ENCODE assay signal across 13 cellular contexts in genomic region chr13:84651288-84651687, GRCh38.
DNase-seq lines count a peak whose midpoint lies in the region; ATAC-seq, FAIRE-seq and TF ChIP-seq lines count a peak whose summit lies in the region.
"Had no signal": no experiment of that assay in that cellular context is flagged by ENCODE, and none has a peak within 500 bp of the region (broad histone marks: within the 10 kb centered on the region; RNA-seq: fewer than 3 reads in every experiment).

No MANE protein-coding gene starts in this region.

- WGBS in prostate gland: 66% methylated on average over 5 of the region's 5 CpGs

- POLR2A ChIA-PET in AG04450 (lab: Yijun Ruan, JAX): no interaction called here

- no peak for ATAC-seq in activated T-cell treated with anti-CD3 and anti-CD28 coated beads, Interleukin-2, amount 50 U/mL, for 4 hours
- ATAC-seq: activated CD8-positive, alpha-beta memory T cell treated with anti-CD3 and anti-CD28 coated beads, Interleukin-2, amount 10 ng/mL, durations not matched to agents 7 days and 5 days had no signal

- no peaks in the 10 kb centered on the region for H3K4me1 ChIP-seq in prostate gland (replicated peaks)

- in situ Hi-C loops in astrocyte of the cerebellum (cut with HindIII; ENCODE audit: low sequenced_read_pairs): no loop called here

- H3K27me3 Mint-ChIP-seq in activated T-cell treated with anti-CD3 and anti-CD28 coated beads, Interleukin-2, amount 50 U/mL, for 4 hours (ENCODE audit: low read depth): no peaks in the 10 kb centered on the region
- H3K27me3 Mint-ChIP-seq: activated CD8-positive, alpha-beta memory T cell treated with anti-CD3 and anti-CD28 coated beads, Interleukin-2, amount 10 ng/mL, durations not matched to agents 7 days and 5 days; activated naive CD8-positive, alpha-beta T cell treated with anti-CD3 and anti-CD28 coated beads, Interleukin-2, amount 10 ng/mL, durations not matched to agents 7 days and 5 days; CD4-positive, CD25-positive, alpha-beta regulatory T cell had no signal

- DNase-seq in AG04450 (ENCODE audit: low read depth, low spot score): peak; percentile 24
- peak; percentile 24 for DNase-seq in HK-2 (ENCODE audit: unreplicated experiment)
- DNase-seq in astrocyte of the cerebellum (ENCODE audit: low read depth): peak; percentile 54
- DNase-seq in iris pigment epithelial cell (ENCODE audit: low read depth): peak; percentile 97
- no peak for DNase-seq in activated T-cell treated with anti-CD3 and anti-CD28 coated beads, Interleukin-2, amount 50 U/mL, for 4 hours
- DNase-seq in hippocampal formation (lab: John Stamatoyannopoulos, UW): no peak
- DNase-seq in GM19239 (ENCODE audit: insufficient read length, low spot score): no peak
- no peak for DNase-seq in prostate gland (ENCODE audit: low spot score)
- DNase-seq: activated CD8-positive, alpha-beta memory T cell treated with anti-CD3 and anti-CD28 coated beads, Interleukin-2, amount 10 ng/mL, durations not matched to agents 7 days and 5 days; activated naive CD8-positive, alpha-beta T cell treated with anti-CD3 and anti-CD28 coated beads, Interleukin-2, amount 10 ng/mL, durations not matched to agents 7 days and 5 days; CD4-positive, CD25-positive, alpha-beta regulatory T cell; hypothalamus; stimulated activated CD4-positive, alpha-beta T cell treated with anti-CD3 and anti-CD28 coated beads, Interleukin-4, amount 100 ng/mL, for 1 hour had no signal

- H3K36me3 Mint-ChIP-seq in activated T-cell treated with anti-CD3 and anti-CD28 coated beads, Interleukin-2, amount 50 U/mL, for 4 hours (ENCODE audit: insufficient read depth): no peaks in the 10 kb centered on the region
- H3K36me3 Mint-ChIP-seq: activated CD8-positive, alpha-beta memory T cell treated with anti-CD3 and anti-CD28 coated beads, Interleukin-2, amount 10 ng/mL, durations not matched to agents 7 days and 5 days; activated naive CD8-positive, alpha-beta T cell treated with anti-CD3 and anti-CD28 coated beads, Interleukin-2, amount 10 ng/mL, durations not matched to agents 7 days and 5 days; CD4-positive, CD25-positive, alpha-beta regulatory T cell had no signal

- H3K27me3 ChIP-seq in AG04450 (ENCODE audit: control insufficient read depth, insufficient read depth, low read length): no peaks in the 10 kb centered on the region
- no peaks in the 10 kb centered on the region for H3K27me3 ChIP-seq in prostate gland (replicated peaks; ENCODE audit: insufficient read depth)

- FAIRE-seq in GM19239 (lab: Jason Lieb, UNC): no peak

- H3K9me3 ChIP-seq in AG04450 (ENCODE audit: control insufficient read depth, insufficient read depth, low read length) (no peaks in the 10 kb centered on the region), prostate gland (no peaks in the 10 kb centered on the region)

- no peak overlapping the region for H3K4me3 ChIP-seq in AG04450 (ENCODE audit: low read depth, low read length)
- no peak overlapping the region for H3K4me3 ChIP-seq in astrocyte of the cerebellum (ENCODE audit: low read depth, low read length)
- H3K4me3 ChIP-seq in prostate gland: no peak overlapping the region

- H3K36me3 ChIP-seq in prostate gland: no peaks in the 10 kb centered on the region

- no peak for TF ChIP-seq POLR2A in prostate gland (IDR thresholded peaks at IDR 0.05)

- H3K27ac ChIP-seq in AG04450 (ENCODE audit: low read depth, low read length) (peak overlapping the region; percentile 53), prostate gland (no peak overlapping the region)

- TF ChIP-seq CTCF in AG04450 (IDR thresholded peaks at IDR 0.05; ENCODE audit: low read depth, low read length) (no peak), astrocyte of the cerebellum (IDR thresholded peaks at IDR 0.05; ENCODE audit: low read depth, low read length, missing control alignments) (no peak), prostate gland (IDR thresholded peaks at IDR 0.05) (no peak)

- H3K4me1 Mint-ChIP-seq in activated T-cell treated with anti-CD3 and anti-CD28 coated beads, Interleukin-2, amount 50 U/mL, for 4 hours (ENCODE audit: low read depth): no peaks in the 10 kb centered on the region
- H3K4me1 Mint-ChIP-seq: activated CD8-positive, alpha-beta memory T cell treated with anti-CD3 and anti-CD28 coated beads, Interleukin-2, amount 10 ng/mL, durations not matched to agents 7 days and 5 days; activated naive CD8-positive, alpha-beta T cell treated with anti-CD3 and anti-CD28 coated beads, Interleukin-2, amount 10 ng/mL, durations not matched to agents 7 days and 5 days; CD4-positive, CD25-positive, alpha-beta regulatory T cell had no signal

- CTCF ChIA-PET in AG04450 (lab: Charles Lee): no interaction called here

- H3K4me3 Mint-ChIP-seq in activated T-cell treated with anti-CD3 and anti-CD28 coated beads, Interleukin-2, amount 50 U/mL, for 4 hours: no peak overlapping the region
- H3K4me3 Mint-ChIP-seq: activated CD8-positive, alpha-beta memory T cell treated with anti-CD3 and anti-CD28 coated beads, Interleukin-2, amount 10 ng/mL, durations not matched to agents 7 days and 5 days; activated naive CD8-positive, alpha-beta T cell treated with anti-CD3 and anti-CD28 coated beads, Interleukin-2, amount 10 ng/mL, durations not matched to agents 7 days and 5 days; CD4-positive, CD25-positive, alpha-beta regulatory T cell had no signal

- H3K9me3 Mint-ChIP-seq in activated T-cell treated with anti-CD3 and anti-CD28 coated beads, Interleukin-2, amount 50 U/mL, for 4 hours: no peaks in the 10 kb centered on the region
- H3K9me3 Mint-ChIP-seq: activated naive CD8-positive, alpha-beta T cell treated with anti-CD3 and anti-CD28 coated beads, Interleukin-2, amount 10 ng/mL, durations not matched to agents 7 days and 5 days had no signal

- intact Hi-C loops in prostate gland (cut with DNase I): no loop called here

Comparison
In these comparisons a context has a peak if more than half of its experiments do, and no peak if none do; other contexts are left out.
1. DNase-seq: peak in AG04450 (single experiment), HK-2 (single experiment), astrocyte of the cerebellum (single experiment) and iris pigment epithelial cell (single experiment); none in activated T-cell treated with anti-CD3 and anti-CD28 coated beads, Interleukin-2, amount 50 U/mL, for 4 hours (single experiment), hippocampal formation (0 of 2), GM19239 (single experiment) and prostate gland (single experiment).